Comparison of ENCODE assay signal across 13 cellular contexts in the genomic region with DNA sequence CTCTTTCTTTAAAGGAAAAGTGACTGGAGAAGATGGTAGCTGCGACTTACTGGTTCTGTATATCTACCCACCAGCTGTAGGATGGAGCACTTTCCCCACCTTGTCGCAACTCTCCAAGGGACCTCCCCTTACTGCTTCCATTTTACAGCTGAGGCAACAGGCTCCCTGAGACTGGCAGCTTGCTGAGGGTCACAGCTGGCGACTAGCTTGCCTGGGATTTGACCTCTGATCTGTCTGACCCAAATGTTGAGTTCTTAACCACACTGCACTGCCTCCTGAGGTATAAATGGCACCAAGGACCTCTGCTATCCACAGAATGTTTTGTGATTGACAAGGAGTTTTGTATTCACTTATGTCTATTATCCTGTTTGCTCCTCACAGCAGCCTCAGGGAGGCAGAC.
DNase-seq lines count a peak whose midpoint lies in the region; ATAC-seq and TF ChIP-seq lines count a peak whose summit lies in the region.
"Had no signal": no experiment of that assay in that cellular context is flagged by ENCODE, and none has a peak within 500 bp of the region (broad histone marks: within the 10 kb centered on the region; RNA-seq: fewer than 3 reads in every experiment).

No MANE protein-coding gene starts in this region.

- H3K27me3 ChIP-seq in heart left ventricle (no peaks in the 10 kb centered on the region), psoas muscle (ENCODE audit: insufficient read depth in 3 of 3, low read length in 2 of 3) (no peaks in the 10 kb centered on the region), upper lobe of left lung (no peaks in the 10 kb centered on the region)

- peak overlapping the region in 11 of 12 donors; percentile 15 to 100 (median 96) for H3K27ac ChIP-seq in heart left ventricle
- peak overlapping the region; percentile 99 for H3K27ac ChIP-seq in psoas muscle
- peak overlapping the region; percentile 91 to 99 (median 96) for H3K27ac ChIP-seq in upper lobe of left lung

- H3K36me3 ChIP-seq in heart left ventricle (peaks cover 0 to 6% (median 0%) of the 10 kb centered on the region in 9 donors), psoas muscle (ENCODE audit: insufficient read depth in 1 of 2, low read depth in 1 of 2) (peaks cover 0 to 19% of the 10 kb centered on the region in 2 donors), upper lobe of left lung (peaks cover 0 to 30% (median 4%) of the 10 kb centered on the region in 4 donors)
- H3K36me3 ChIP-seq: MG63 had no signal

- TF ChIP-seq CTCF in heart left ventricle (IDR thresholded peaks at IDR 0.05), result no peak
- TF ChIP-seq CTCF in fibroblast of mammary gland (conservative IDR thresholded peaks at IDR 0.05; ENCODE audit: control insufficient read depth, insufficient read depth, low read depth, low read length), result no peak
- TF ChIP-seq CTCF in psoas muscle (IDR thresholded peaks at IDR 0.05), result no peak
- TF ChIP-seq CTCF in upper lobe of left lung (IDR thresholded peaks at IDR 0.05), result no peak

- no peak for TF ChIP-seq POLR2A in heart left ventricle (IDR thresholded peaks at IDR 0.05)
- no peak for TF ChIP-seq POLR2A in upper lobe of left lung (IDR thresholded peaks at IDR 0.05)

- intact Hi-C loops in heart left ventricle (cut with DNase I) (loop anchor here in 9 of 10 donors (2.0 to 5.0 kb wide), 9 partner anchors 71 to 144 kb away; partner anchors contain the start of gene ZBTB16 (in 4 of the 9)), Right ventricle myocardium superior (cut with DNase I) (loop anchor here (5.0 kb wide), 2 partner anchors 76 to 119 kb away; no protein-coding TSS in a partner anchor), psoas muscle (cut with DNase I) (no loop called here)

- ATAC-seq in heart left ventricle (no peak), Right ventricle myocardium superior (ENCODE audit: poor library complexity) (no peak), psoas muscle (no peak), upper lobe of left lung (ENCODE audit: low FRiP score in 2 of 2) (no peak), GM19395 (IDR thresholded peaks at IDR 0.05; ENCODE audit: unreplicated experiment) (no peak), HG03571 (IDR thresholded peaks at IDR 0.05; ENCODE audit: unreplicated experiment) (no peak)

- TF ChIP-seq EP300 in upper lobe of left lung (IDR thresholded peaks at IDR 0.05), result no peak

- H3K4me1 ChIP-seq in heart left ventricle (peaks cover 40 to 96% (median 74%) of the 10 kb centered on the region in 12 donors), psoas muscle (peaks cover 95% of the 10 kb centered on the region), upper lobe of left lung (peaks cover 77 to 93% (median 82%) of the 10 kb centered on the region in 4 donors)

- no peak for DNase-seq in heart left ventricle
- no peak for DNase-seq in Right ventricle myocardium superior
- peak; percentile 20 for DNase-seq in fibroblast of mammary gland (ENCODE audit: low read depth)
- DNase-seq in psoas muscle, result peak in 1 of 2 donors; percentile 51
- no peak for DNase-seq in upper lobe of left lung
- DNase-seq in NCI-H446 (lab: John Stamatoyannopoulos, UW), result no peak
- DNase-seq: activated T-cell treated with anti-CD3 and anti-CD28 coated beads, Interleukin-2, amount 50 U/mL, for 24 hours; cortex of kidney; MG63; NCI-H2029 treated with DMSO at 0.1 percent for 48 hours; stimulated activated CD4-positive, alpha-beta T cell treated with anti-CD3 and anti-CD28 coated beads, Interleukin-15, amount 100 ng/mL, for 24 hours had no signal

- H3K4me3 ChIP-seq in heart left ventricle (no peak overlapping the region), fibroblast of mammary gland (ENCODE audit: control insufficient read depth, low read depth, low read length) (no peak overlapping the region), psoas muscle (no peak overlapping the region), upper lobe of left lung (peak overlapping the region in 2 of 4 donors; percentile 34 to 39)
- H3K4me3 ChIP-seq: MG63 had no signal

- H3K9me3 ChIP-seq in heart left ventricle, result no peaks in the 10 kb centered on the region
- no peaks in the 10 kb centered on the region for H3K9me3 ChIP-seq in psoas muscle
- no peaks in the 10 kb centered on the region for H3K9me3 ChIP-seq in upper lobe of left lung
- H3K9me3 ChIP-seq: MG63 had no signal

- 95 to 96% (median 96%) methylated on average over 3 of the region's 3 CpGs for WGBS in heart left ventricle, 4 donors
- WGBS in psoas muscle, 3 donors, result 58 to 96% (median 75%) methylated on average over 3 of the region's 3 CpGs
- WGBS in upper lobe of left lung, 2 donors, result 87 to 98% methylated on average over 3 of the region's 3 CpGs

Comparison
In these comparisons a context has a peak if more than half of its experiments do, and no peak if none do; other contexts are left out.
1. intact Hi-C loops: an anchor here in heart left ventricle (2.0 to 5.0 kb wide) and Right ventricle myocardium superior (5.0 kb wide); none called in psoas muscle.